9 cellular contexts compared by ENCODE assay signal in the genomic region with DNA sequence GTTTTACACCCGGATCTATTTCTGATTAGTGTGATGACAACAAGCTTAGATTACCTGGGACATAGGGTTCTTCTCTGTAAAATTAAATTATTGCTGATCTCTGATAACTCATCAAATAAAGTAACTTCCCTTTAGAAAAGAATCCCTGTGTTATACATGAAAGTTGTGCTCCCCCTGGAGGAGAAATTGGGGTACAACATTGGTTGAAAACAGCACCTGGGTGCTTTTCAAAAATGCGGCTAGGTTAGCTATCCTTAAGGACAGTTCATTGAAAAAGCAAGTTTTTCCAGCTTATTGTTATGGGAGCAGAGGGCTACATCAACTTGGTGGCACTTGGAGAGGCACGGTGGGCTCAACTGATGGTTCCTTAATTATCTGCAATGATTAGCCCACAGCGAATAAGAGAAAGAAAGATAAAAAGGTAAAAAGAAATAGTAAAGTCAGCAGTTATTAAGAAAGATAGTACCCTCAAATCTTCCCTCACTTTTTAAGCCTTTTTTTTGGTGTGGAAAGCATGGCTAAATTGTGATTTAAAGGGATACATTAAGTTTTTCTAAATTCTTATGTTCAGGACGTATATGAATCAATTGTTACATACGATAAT.
DNase-seq lines count a peak whose midpoint lies in the region; ATAC-seq, FAIRE-seq and TF ChIP-seq lines count a peak whose summit lies in the region.
"Had no signal": no experiment of that assay in that cellular context is flagged by ENCODE, and none has a peak within 500 bp of the region (broad histone marks: within the 10 kb centered on the region; RNA-seq: fewer than 3 reads in every experiment).

No MANE protein-coding gene starts in this region.

- no peak for FAIRE-seq in HTR-8/SVneo (lab: Jason Lieb, UNC)
- FAIRE-seq: G401.6 had no signal

- H2AK5ac ChIP-seq in neuronal stem cell (ENCODE audit: low read depth, low read length) = no peak overlapping the region

- peak; percentile 80 for ATAC-seq in GM19452 (IDR thresholded peaks at IDR 0.05; ENCODE audit: unreplicated experiment)

- TF ChIP-seq POLR2A in prostate gland (IDR thresholded peaks at IDR 0.05) = no peak

- no peak overlapping the region for H2BK15ac ChIP-seq in neuronal stem cell (ENCODE audit: low read length)

- H4K91ac ChIP-seq in neuronal stem cell (ENCODE audit: low read depth, low read length, poor library complexity) = no peak overlapping the region

- DNase-seq in NCI-H2196 (lab: John Stamatoyannopoulos, UW; ENCODE audit: unreplicated experiment) (peak; percentile 2), NCI-H2196 treated with DMSO at 0.1 percent for 48 hours (lab: John Stamatoyannopoulos, UW; ENCODE audit: unreplicated experiment) (no peak), HTR-8/SVneo (ENCODE audit: insufficient read length, low spot score) (peak; percentile 30), RPMI8226 (peak; percentile 68), endothelial cell (ENCODE audit: low spot score) (peak; percentile 44), neuronal stem cell (ENCODE audit: low spot score) (peak; percentile 48), prostate gland (ENCODE audit: low spot score) (no peak)

- no peak overlapping the region for H2BK5ac ChIP-seq in neuronal stem cell (ENCODE audit: low read length)

- H3K4me2 ChIP-seq in neuronal stem cell (ENCODE audit: insufficient read depth, low read length, poor library complexity, severe bottlenecking) = no peak overlapping the region

- no peak overlapping the region for H2AFZ ChIP-seq in neuronal stem cell (ENCODE audit: low read length)

- H3K27ac Mint-ChIP-seq in endothelial cell (ENCODE audit: unreplicated experiment) = no peak overlapping the region

- TF ChIP-seq CTCF in endothelial cell (IDR thresholded peaks at IDR 0.05; ENCODE audit: unreplicated experiment) (peak; percentile 94), prostate gland (IDR thresholded peaks at IDR 0.05) (peak in 2 of 4 experiments; percentile 30 to 58)

- no peak overlapping the region for H4K8ac ChIP-seq in neuronal stem cell (ENCODE audit: low read depth, low read length)

- H3K4me1 ChIP-seq in neuronal stem cell (ENCODE audit: control insufficient read depth in 2 of 2, insufficient read depth in 1 of 2, low read depth in 1 of 2, low read length in 2 of 2) (no peaks in the 10 kb centered on the region), prostate gland (replicated peaks) (no peaks in the 10 kb centered on the region)

- peaks cover 3% of the 10 kb centered on the region for H3K27me3 Mint-ChIP-seq in endothelial cell (ENCODE audit: unreplicated experiment)

- no peak overlapping the region for H3K23ac ChIP-seq in neuronal stem cell (ENCODE audit: low read depth, low read length, poor library complexity)

- no peak overlapping the region for H2BK120ac ChIP-seq in neuronal stem cell (ENCODE audit: low read depth, low read length)

- H3K27me3 ChIP-seq in neuronal stem cell (ENCODE audit: control insufficient read depth in 3 of 3, insufficient read depth in 3 of 3, low read depth in 1 of 3, low read length in 3 of 3) = no peaks in the 10 kb centered on the region
- peaks cover 2% of the 10 kb centered on the region for H3K27me3 ChIP-seq in prostate gland (replicated peaks; ENCODE audit: insufficient read depth)

- H2BK12ac ChIP-seq in neuronal stem cell (ENCODE audit: low read length) = no peak overlapping the region

- no CpG with 5 or more reads among the region's 6 CpGs for WGBS in neuronal stem cell (ENCODE audit: extremely low coverage in 2 of 2, insufficient read length in 2 of 2, insufficient replicate concordance in 1 of 2), 2 donors
- 42% methylated on average over 6 of the region's 6 CpGs for WGBS in prostate gland

- intact Hi-C loops in prostate gland (cut with DNase I) = loop anchor here (5.0 kb wide), 1 partner anchor 162 kb away; no protein-coding TSS in a partner anchor

- no peak overlapping the region for H3K4ac ChIP-seq in neuronal stem cell (ENCODE audit: low read length)

- H3K9me3 Mint-ChIP-seq in endothelial cell (ENCODE audit: unreplicated experiment) = no peaks in the 10 kb centered on the region

- H3K36me3 Mint-ChIP-seq in endothelial cell (ENCODE audit: low read depth, unreplicated experiment) = no peaks in the 10 kb centered on the region

- no peaks in the 10 kb centered on the region for H3K9me3 ChIP-seq in neuronal stem cell (replicated peaks in 1 of 2; ENCODE audit: control insufficient read depth in 2 of 2, insufficient read depth in 1 of 2, low read depth in 1 of 2, low read length in 2 of 2)
- no peaks in the 10 kb centered on the region for H3K9me3 ChIP-seq in prostate gland

- H3K4me1 Mint-ChIP-seq in endothelial cell (ENCODE audit: unreplicated experiment) = no peaks in the 10 kb centered on the region

- no peak overlapping the region for H3K4me3 Mint-ChIP-seq in endothelial cell (ENCODE audit: unreplicated experiment)

- no peak overlapping the region for H3K4me3 ChIP-seq in neuronal stem cell (ENCODE audit: low read length in 2 of 2)
- no peak overlapping the region for H3K4me3 ChIP-seq in prostate gland

- H3K79me1 ChIP-seq in neuronal stem cell (ENCODE audit: low read depth, low read length) = no peaks in the 10 kb centered on the region

- no peak overlapping the region for H3K18ac ChIP-seq in neuronal stem cell (ENCODE audit: low read length)

- H3K36me3 ChIP-seq in neuronal stem cell (replicated peaks in 1 of 2; ENCODE audit: control insufficient read depth in 2 of 2, insufficient read depth in 2 of 2, low read length in 2 of 2) (peaks cover 0 to 3% of the 10 kb centered on the region in 2 donors), prostate gland (no peaks in the 10 kb centered on the region)

- H3K14ac ChIP-seq in neuronal stem cell (ENCODE audit: low read length) = no peak overlapping the region

- H3K27ac ChIP-seq in neuronal stem cell (replicated peaks; ENCODE audit: low read length) (no peak overlapping the region), prostate gland (no peak overlapping the region)

- no peak overlapping the region for H3K9ac ChIP-seq in neuronal stem cell (ENCODE audit: low read depth, low read length, poor library complexity)

Comparison
In these comparisons a context has a peak if more than half of its experiments do, and no peak if none do; other contexts are left out.
1. DNase-seq: peak in NCI-H2196 (single experiment), HTR-8/SVneo (single experiment), RPMI8226 (single experiment), endothelial cell (single experiment) and neuronal stem cell (single experiment); none in NCI-H2196 treated with DMSO at 0.1 percent for 48 hours (single experiment) and prostate gland (single experiment).